Comparison of ENCODE assay signal across 1 cellular context in genomic region chr1:234618726-234619049, GRCh38.
TF ChIP-seq lines count a peak whose summit lies in the region.

No MANE protein-coding gene starts in this region.

TF ChIP-seq in H1, 55 proteins besides CTCF, POLR2A, EP300 and RAD21:
- no peak for TF ChIP-seq YY1 (IDR thresholded peaks at IDR 0.05; ENCODE audit: low read depth, low read length)
- TF ChIP-seq EZH2 (IDR thresholded peaks at IDR 0.05; ENCODE audit: low read depth, low read length, severe bottlenecking) = no peak
- TF ChIP-seq EGR1 (IDR thresholded peaks at IDR 0.05; ENCODE audit: borderline replicate concordance, low read depth, low read length) = no peak
- TF ChIP-seq TAF1 (IDR thresholded peaks at IDR 0.05; ENCODE audit: low read depth, low read length) = no peak
